Comparison of ENCODE assay signal across 23 cellular contexts in genomic region chr9:20014168-20014567, GRCh38.
"Had no signal": no experiment of that assay in that cellular context is flagged by ENCODE, and none has a peak within 500 bp of the region (broad histone marks: within the 10 kb centered on the region; RNA-seq: fewer than 3 reads in every experiment).

No MANE protein-coding gene starts in this region.

- H3K4me1 Mint-ChIP-seq: mesothelial cell of epicardium had no signal

- H3K4me2 ChIP-seq: smooth muscle cell had no signal

- H3K27me3 Mint-ChIP-seq: effector memory CD8-positive, alpha-beta T cell; memory B cell; naive B cell had no signal

- DNase-seq: effector memory CD8-positive, alpha-beta T cell; left ventricle myocardium superior; lower lobe of right lung; mucosa of descending colon; naive B cell; nephron progenitor cell; nucleus accumbens; stimulated activated CD4-positive, alpha-beta T cell treated with anti-CD3 and anti-CD28 coated beads, Interleukin-12 subunit alpha, Interleukin-12 subunit beta, amount 100 ng/mL, for 4 hours; stimulated activated CD4-positive, alpha-beta T cell treated with anti-CD3 and anti-CD28 coated beads, Interleukin-1b, Interleukin-23, amount 100 ng/mL, for 48 hours; stimulated activated CD4-positive, alpha-beta T cell treated with anti-CD3 and anti-CD28 coated beads, Interleukin-4, amount 100 ng/mL, for 1 hour; stimulated activated CD8-positive, alpha-beta memory T cell treated with anti-CD3 and anti-CD28 coated beads, Interleukin-4, amount 100 ng/mL, for 48 hours; stimulated activated naive CD4-positive, alpha-beta T cell treated with Interleukin-2 at 50 U/mL for 16 hours; stomach; thyroid gland; trophoblast cell had no signal

- H3K4me1 ChIP-seq: lower lobe of right lung, prostate gland, right atrium auricular region, stomach, thyroid gland, vagina had no signal

- H3K27ac Mint-ChIP-seq: effector memory CD8-positive, alpha-beta T cell; memory B cell; mesothelial cell of epicardium; nephron progenitor cell had no signal

- H3K4me3 ChIP-seq: coronary artery, lower lobe of right lung, mucosa of descending colon, prostate gland, right atrium auricular region, smooth muscle cell, stomach, thyroid gland, vagina had no signal

- H3K36me3 ChIP-seq: lower lobe of right lung, prostate gland, right atrium auricular region, stomach, thyroid gland, vagina had no signal

- H3K36me3 Mint-ChIP-seq: mesothelial cell of epicardium had no signal

- ATAC-seq: effector memory CD8-positive, alpha-beta T cell; left ventricle myocardium superior; lower lobe of right lung; mucosa of descending colon; sciatic nerve had no signal

- H3K27ac ChIP-seq: coronary artery, lower lobe of right lung, prostate gland, right atrium auricular region, stomach, thyroid gland, vagina had no signal

- H3K27me3 ChIP-seq: right atrium auricular region, stomach, thyroid gland, vagina had no signal

- H3K9me3 ChIP-seq: lower lobe of right lung, mucosa of descending colon, prostate gland, right atrium auricular region, thyroid gland, vagina had no signal

- H3K4me3 Mint-ChIP-seq: effector memory CD8-positive, alpha-beta T cell; memory B cell; mesothelial cell of epicardium; naive B cell; nephron progenitor cell had no signal
